20 cellular contexts compared by ENCODE assay signal in genomic region chr7:46150202-46150601, GRCh38.
DNase-seq lines count a peak whose midpoint lies in the region; ATAC-seq, FAIRE-seq and TF ChIP-seq lines count a peak whose summit lies in the region.
"Had no signal": no experiment of that assay in that cellular context is flagged by ENCODE, and none has a peak within 500 bp of the region (broad histone marks: within the 10 kb centered on the region; RNA-seq: fewer than 3 reads in every experiment).

No MANE protein-coding gene starts in this region.

- no peak overlapping the region for H2BK15ac ChIP-seq in neuronal stem cell (ENCODE audit: low read length)

- H3K23ac ChIP-seq in neuronal stem cell (ENCODE audit: low read depth, low read length, poor library complexity) = no peak overlapping the region

- TF ChIP-seq RAD21 in HepG2 (CRISPR knock-in tag; IDR thresholded peaks at IDR 0.05) = no peak

- H2AK5ac ChIP-seq in neuronal stem cell (ENCODE audit: low read depth, low read length) = no peak overlapping the region

- no peak for FAIRE-seq in HepG2 (lab: Jason Lieb, UNC)
- FAIRE-seq: A204.1 had no signal

- CTCF ChIA-PET in HepG2 (lab: Yijun Ruan, JAX; ENCODE audit: low intra/inter-chr PET ratio, low total read pairs) = no interaction called here
- CTCF ChIA-PET in activated CD8-positive, alpha-beta T cell treated with anti-CD3 and anti-CD28 coated beads for 36 hours (lab: Charles Lee) = no interaction called here

- no peak overlapping the region for H3K4me3 ChIP-seq in HepG2 (replicated peaks in 1 of 3; ENCODE audit: insufficient read depth in 1 of 3, low read depth in 2 of 3, low read length in 3 of 3)
- H3K4me3 ChIP-seq in right lobe of liver = no peak overlapping the region
- no peak overlapping the region for H3K4me3 ChIP-seq in neuronal stem cell (ENCODE audit: low read length in 2 of 2)
- H3K4me3 ChIP-seq: SJCRH30 had no signal

- peak overlapping the region; percentile 89 for H2BK12ac ChIP-seq in neuronal stem cell (ENCODE audit: low read length)

- H3K4me2 ChIP-seq in HepG2 (ENCODE audit: low read depth, low read length) (peak overlapping the region; percentile 19; the same call in 1 of the 2 replicates), neuronal stem cell (ENCODE audit: insufficient read depth, low read length, poor library complexity, severe bottlenecking) (no peak overlapping the region)

- H3K27ac Mint-ChIP-seq in activated CD8-positive, alpha-beta T cell treated with anti-CD3 and anti-CD28 coated beads for 36 hours = no peak overlapping the region
- H3K27ac Mint-ChIP-seq: IgD-negative memory B cell, T-cell had no signal

- H3K18ac ChIP-seq in neuronal stem cell (ENCODE audit: low read length) = no peak overlapping the region

- intact Hi-C loops in HepG2 (cut with micrococcal nuclease; ENCODE audit: unreplicated experiment) = loop anchor here (5.0 to 10.0 kb wide), 2 partner anchors 202 to 1025 kb away; no protein-coding TSS in a partner anchor
- intact Hi-C loops in right lobe of liver (cut with DNase I) = no loop called here
- intact Hi-C loops in activated CD8-positive, alpha-beta T cell treated with anti-CD3 and anti-CD28 coated beads for 36 hours (cut with micrococcal nuclease) = no loop called here

- H3K36me3 ChIP-seq in HepG2 (replicated peaks in 1 of 2; ENCODE audit: control insufficient read depth in 1 of 2, insufficient read depth in 2 of 2, low read length in 2 of 2) = no peaks in the 10 kb centered on the region
- no peaks in the 10 kb centered on the region for H3K36me3 ChIP-seq in right lobe of liver
- H3K36me3 ChIP-seq in neuronal stem cell (replicated peaks in 1 of 2; ENCODE audit: control insufficient read depth in 2 of 2, insufficient read depth in 2 of 2, low read length in 2 of 2) = no peaks in the 10 kb centered on the region
- H3K36me3 ChIP-seq: SJCRH30 had no signal

- TF ChIP-seq POLR2A in HepG2 (IDR thresholded peaks at IDR 0.05; ENCODE audit: insufficient read depth in 1 of 2, low read depth in 2 of 2, low read length in 2 of 2) = no peak
- TF ChIP-seq POLR2A in right lobe of liver (IDR thresholded peaks at IDR 0.05) = no peak

- DNase-seq in HepG2 (ENCODE audit: low spot score) = peak; percentile 10
- no peak for DNase-seq in right lobe of liver
- DNase-seq in neuronal stem cell (ENCODE audit: low spot score) = no peak
- no peak for DNase-seq in NCI-H345 (lab: John Stamatoyannopoulos, UW)
- DNase-seq in stimulated activated naive CD4-positive, alpha-beta T cell (lab: John Stamatoyannopoulos, UW) = no peak
- DNase-seq in activated CD8-positive, alpha-beta T cell treated with anti-CD3 and anti-CD28 coated beads for 36 hours = no peak
- DNase-seq: DMS79 treated with DMSO at 0.1 percent for 48 hours, HCEC 1CT, MV-4-11, NCI-H1105 treated with DMSO at 0.1 percent for 48 hours, NCI-H2081 treated with DMSO at 0.1 percent for 48 hours, NCI-H2171 treated with DMSO at 0.1 percent for 48 hours, NCI-H446, SJCRH30, T-cell had no signal

- no peak overlapping the region for H3K27ac ChIP-seq in HepG2 (ENCODE audit: extremely low read length, insufficient read depth, low read length)
- no peak overlapping the region for H3K27ac ChIP-seq in right lobe of liver
- peak overlapping the region; percentile 11 for H3K27ac ChIP-seq in VCaP
- H3K27ac ChIP-seq in neuronal stem cell (replicated peaks; ENCODE audit: low read length) = no peak overlapping the region
- H3K27ac ChIP-seq: HL-60, SJCRH30 had no signal

- H3K9me3 ChIP-seq in HepG2 (ENCODE audit: low read length) (no peaks in the 10 kb centered on the region), right lobe of liver (no peaks in the 10 kb centered on the region), neuronal stem cell (replicated peaks in 1 of 2; ENCODE audit: control insufficient read depth in 2 of 2, insufficient read depth in 1 of 2, low read depth in 1 of 2, low read length in 2 of 2) (no peaks in the 10 kb centered on the region)
- H3K9me3 ChIP-seq: SJCRH30 had no signal

- no peaks in the 10 kb centered on the region for H3K27me3 Mint-ChIP-seq in activated CD8-positive, alpha-beta T cell treated with anti-CD3 and anti-CD28 coated beads for 36 hours
- H3K27me3 Mint-ChIP-seq: IgD-negative memory B cell, T-cell had no signal

- in situ Hi-C loops in HepG2 (cut with HindIII; ENCODE audit: extremely low pct_ligation_motif_present, low pct_unique_long_range_greater_than_20kb) = no loop called here

- no peaks in the 10 kb centered on the region for H4K20me1 ChIP-seq in HepG2 (ENCODE audit: insufficient read depth, low read length)

- no peak overlapping the region for H2BK5ac ChIP-seq in neuronal stem cell (ENCODE audit: low read length)

- H3K36me3 Mint-ChIP-seq in activated CD8-positive, alpha-beta T cell treated with anti-CD3 and anti-CD28 coated beads for 36 hours (ENCODE audit: low read depth) = no peaks in the 10 kb centered on the region
- H3K36me3 Mint-ChIP-seq: IgD-negative memory B cell, T-cell had no signal

- H2AFZ ChIP-seq in HepG2 (ENCODE audit: low read length) (no peak overlapping the region), neuronal stem cell (ENCODE audit: low read length) (no peak overlapping the region)

- no peak overlapping the region for H3K4me3 Mint-ChIP-seq in activated CD8-positive, alpha-beta T cell treated with anti-CD3 and anti-CD28 coated beads for 36 hours
- H3K4me3 Mint-ChIP-seq: IgD-negative memory B cell, T-cell had no signal

- H3K9me3 Mint-ChIP-seq in activated CD8-positive, alpha-beta T cell treated with anti-CD3 and anti-CD28 coated beads for 36 hours = peaks cover 2% of the 10 kb centered on the region
- H3K9me3 Mint-ChIP-seq: T-cell had no signal

- no peak overlapping the region for H4K8ac ChIP-seq in neuronal stem cell (ENCODE audit: low read depth, low read length)

- BruUV-seq in HepG2 (replicated peaks; lab: Mats Ljungman, UMichigan) = no TSS peak

- no peaks in the 10 kb centered on the region for H3K79me2 ChIP-seq in HepG2 (ENCODE audit: insufficient read depth, low read length)

- ATAC-seq in HepG2 = no peak; the same call in 2 of the 3 replicates
- no peak for ATAC-seq in right lobe of liver
- no peak for ATAC-seq in activated CD8-positive, alpha-beta T cell treated with anti-CD3 and anti-CD28 coated beads for 36 hours
- ATAC-seq: Panc1, T-cell had no signal

- WGBS in HepG2 (ENCODE audit: low lambda C conversion rate) = 43% methylated on average over 1 of the region's 1 CpG
- WGBS in right lobe of liver (ENCODE audit: insufficient coverage, low coverage, low lambda C conversion rate, missing lambda C conversion rate) = 33% methylated on average over 1 of the region's 1 CpG
- no CpG with 5 or more reads among the region's 1 CpG for WGBS in neuronal stem cell (ENCODE audit: extremely low coverage in 2 of 2, insufficient read length in 2 of 2, insufficient replicate concordance in 1 of 2), 2 donors

- no peak overlapping the region for H3K14ac ChIP-seq in neuronal stem cell (ENCODE audit: low read length)

- H3K4me1 ChIP-seq in HepG2 (ENCODE audit: insufficient read depth, low read length) (peaks cover 65% of the 10 kb centered on the region), right lobe of liver (peaks cover 0 to 16% (median 8%) of the 10 kb centered on the region in 4 donors), neuronal stem cell (ENCODE audit: control insufficient read depth in 2 of 2, insufficient read depth in 1 of 2, low read depth in 1 of 2, low read length in 2 of 2) (peaks cover 2 to 4% of the 10 kb centered on the region in 2 donors)

- no peaks in the 10 kb centered on the region for H3K4me1 Mint-ChIP-seq in activated CD8-positive, alpha-beta T cell treated with anti-CD3 and anti-CD28 coated beads for 36 hours (ENCODE audit: low read depth)
- H3K4me1 Mint-ChIP-seq: IgD-negative memory B cell, T-cell had no signal

- no peak overlapping the region for H3K9ac ChIP-seq in HepG2 (ENCODE audit: insufficient read depth, low read depth, low read length)
- no peak overlapping the region for H3K9ac ChIP-seq in neuronal stem cell (ENCODE audit: low read depth, low read length, poor library complexity)

- H2BK120ac ChIP-seq in neuronal stem cell (ENCODE audit: low read depth, low read length) = no peak overlapping the region

- no peak overlapping the region for H3K4ac ChIP-seq in neuronal stem cell (ENCODE audit: low read length)

- POLR2A ChIA-PET in HepG2 (lab: Yijun Ruan, JAX) = no interaction called here
- POLR2A ChIA-PET in activated CD8-positive, alpha-beta T cell treated with anti-CD3 and anti-CD28 coated beads for 36 hours (lab: Charles Lee) = no interaction called here

- no peak for TF ChIP-seq EP300 in HepG2 (IDR thresholded peaks at IDR 0.05; ENCODE audit: low read depth in 2 of 2, low read length in 2 of 2)
- TF ChIP-seq EP300 in HepG2 (CRISPR knock-in tag; IDR thresholded peaks at IDR 0.05; ENCODE audit: borderline replicate concordance) = no peak

- TF ChIP-seq CTCF in HepG2 (CRISPR knock-in tag; IDR thresholded peaks at IDR 0.05) (no peak), right lobe of liver (IDR thresholded peaks at IDR 0.05) (no peak), VCaP (conservative IDR thresholded peaks at IDR 0.05) (no peak)
- no peak for TF ChIP-seq CTCF in activated CD8-positive, alpha-beta T cell treated with anti-CD3 and anti-CD28 coated beads for 36 hours (IDR thresholded peaks at IDR 0.05)

- no peaks in the 10 kb centered on the region for H3K79me1 ChIP-seq in neuronal stem cell (ENCODE audit: low read depth, low read length)

- H3K27me3 ChIP-seq in HepG2 (ENCODE audit: control insufficient read depth in 1 of 2, insufficient read depth in 2 of 2, low read length in 2 of 2) (no peaks in the 10 kb centered on the region), right lobe of liver (no peaks in the 10 kb centered on the region), neuronal stem cell (ENCODE audit: control insufficient read depth in 3 of 3, insufficient read depth in 3 of 3, low read depth in 1 of 3, low read length in 3 of 3) (no peaks in the 10 kb centered on the region)
- H3K27me3 ChIP-seq: SJCRH30 had no signal

- no peak overlapping the region for H4K91ac ChIP-seq in neuronal stem cell (ENCODE audit: low read depth, low read length, poor library complexity)

TF ChIP-seq in HepG2, 621 proteins besides CTCF, POLR2A, EP300 and RAD21 (continues in another document):
- TF ChIP-seq RARA (CRISPR knock-in tag; IDR thresholded peaks at IDR 0.05) (0 out of 2 replicates have a peak, but pooled peaks have one; percentile 11), ZNF644 (CRISPR knock-in tag; IDR thresholded peaks at IDR 0.05; ENCODE audit: low read depth) (0 out of 2 replicates have a peak, but pooled peaks have one; percentile 29), JDP2 (CRISPR knock-in tag; IDR thresholded peaks at IDR 0.05; ENCODE audit: borderline replicate concordance) (no peak), RBM22 (optimal IDR thresholded peaks at IDR 0.05; ENCODE audit: low read length) (no peak), FOXP1 (IDR thresholded peaks at IDR 0.05) (no peak), FOXP1 (CRISPR knock-in tag; IDR thresholded peaks at IDR 0.05) (peak; percentile 53), HNF4A (CRISPR knock-in tag; IDR thresholded peaks at IDR 0.05) (peak; percentile 28; the same call in 1 of the 2 replicates)
